Comparison of ENCODE assay signal across 21 cellular contexts in genomic region chr20:59179988-59180387, GRCh38. TPM values are rescaled to one million over a fixed set of nuclear protein-coding genes. Genes with fewer than 3 reads are reported as not detected.
"Had no signal": no experiment of that assay in that cellular context is flagged by ENCODE, and none has a peak within 500 bp of the region (broad histone marks: within the 10 kb centered on the region; RNA-seq: fewer than 3 reads in every experiment).

No MANE protein-coding gene starts in this region.

- H3K36me3 Mint-ChIP-seq: mesothelial cell of epicardium had no signal

- H3K27me3 Mint-ChIP-seq: activated CD8-positive, alpha-beta memory T cell treated with anti-CD3 and anti-CD28 coated beads, Interleukin-2, amount 10 ng/mL, durations not matched to agents 7 days and 5 days had no signal

- H3K4me3 ChIP-seq: prostate gland, testis, upper lobe of left lung had no signal

- H3K4me1 ChIP-seq: foreskin keratinocyte, prostate gland, testis, upper lobe of left lung had no signal

- H3K4me3 Mint-ChIP-seq: activated CD8-positive, alpha-beta memory T cell treated with anti-CD3 and anti-CD28 coated beads, Interleukin-2, amount 10 ng/mL, durations not matched to agents 7 days and 5 days; mesothelial cell of epicardium; T-helper 2 cell treated with Interferon-gamma antibody and Interleukin-4, amounts not matched to agents 5 μg/mL and 100 μg/mL, for 36 hours had no signal

- H3K27ac Mint-ChIP-seq: activated CD8-positive, alpha-beta memory T cell treated with anti-CD3 and anti-CD28 coated beads, Interleukin-2, amount 10 ng/mL, durations not matched to agents 7 days and 5 days; mesothelial cell of epicardium; T-helper 2 cell treated with Interferon-gamma antibody and Interleukin-4, amounts not matched to agents 5 μg/mL and 100 μg/mL, for 36 hours had no signal

- H3K36me3 ChIP-seq: prostate gland, upper lobe of left lung had no signal

- DNase-seq: activated CD4-positive, alpha-beta T cell treated with anti-CD3 and anti-CD28 coated beads, Interleukin-2, amount 50 U/mL, for 4 hours; activated effector memory CD4-positive, alpha-beta T cell treated with Interleukin-2 at 50 U/mL for 16 hours; amniotic stem cell; foreskin keratinocyte; hypothalamus; right cardiac atrium; stimulated activated CD4-positive, alpha-beta T cell treated with anti-CD3 and anti-CD28 coated beads, Interleukin-15, amount 100 ng/mL, for 24 hours; stimulated activated CD4-positive, alpha-beta T cell treated with anti-CD3 and anti-CD28 coated beads, Interleukin-2, amount 100 ng/mL, for 48 hours; SW 1271; testis; upper lobe of left lung had no signal

- H3K9me3 ChIP-seq: prostate gland, testis, upper lobe of left lung had no signal

- H3K27me3 ChIP-seq: foreskin keratinocyte, testis, upper lobe of left lung had no signal

- ATAC-seq: activated CD8-positive, alpha-beta memory T cell treated with anti-CD3 and anti-CD28 coated beads, Interleukin-2, amount 10 ng/mL, durations not matched to agents 7 days and 5 days; activated naive CD4-positive, alpha-beta T cell treated with anti-CD3 and anti-CD28 coated beads, Interleukin-2, amount 50 U/mL, for 72 hours; foreskin keratinocyte; left lobe of liver had no signal

- H3K27ac ChIP-seq: epithelial cell of prostate, foreskin keratinocyte, prostate gland, testis had no signal

RNA-seq across cellular contexts. Expression of gene ZNF831, which starts 16.4 kb away (rescaled TPM):
- total RNA-seq: chondrocyte, fibroblast of lung, foreskin keratinocyte, osteocyte had no signal
